In the genomic region with DNA sequence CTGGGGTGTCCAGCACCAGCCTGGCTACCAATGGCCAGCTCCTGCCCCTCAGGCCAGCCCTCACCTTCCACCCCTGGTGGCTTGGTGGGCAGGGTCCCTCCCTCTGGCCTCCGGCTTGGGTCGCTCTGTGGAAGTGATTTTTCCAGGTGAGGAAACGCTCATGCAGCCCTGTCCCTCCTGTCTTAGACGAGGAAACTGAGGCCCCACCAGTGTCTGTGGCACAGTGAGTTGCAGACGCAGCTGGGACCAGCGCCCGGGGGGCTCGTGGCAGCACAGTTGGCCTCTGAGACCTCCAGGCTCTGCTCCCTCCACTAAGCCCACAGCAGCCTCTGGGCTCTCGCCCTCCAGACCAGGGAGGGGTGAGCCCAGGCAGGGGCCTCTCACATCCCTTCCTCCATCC, we compare ENCODE assay signal across 25 cellular contexts. TPM values are rescaled to one million over a fixed set of nuclear protein-coding genes. Genes with fewer than 3 reads are reported as not detected.
DNase-seq lines count a peak whose midpoint lies in the region; ATAC-seq, FAIRE-seq and TF ChIP-seq lines count a peak whose summit lies in the region.
"Had no signal": no experiment of that assay in that cellular context is flagged by ENCODE, and none has a peak within 500 bp of the region (broad histone marks: within the 10 kb centered on the region; RNA-seq: fewer than 3 reads in every experiment).

No MANE protein-coding gene starts in this region.

- H3K27ac ChIP-seq in cingulate gyrus (ENCODE audit: low read depth, low read length), result peak overlapping the region; percentile 19
- H3K27ac ChIP-seq in layer of hippocampus (ENCODE audit: low read depth, low read length), result peak overlapping the region; percentile 10
- no peak overlapping the region for H3K27ac ChIP-seq in upper lobe of right lung
- H3K27ac ChIP-seq: Peyer's patch, SJCRH30 had no signal

- H3K4me1 ChIP-seq in NT2/D1 (ENCODE audit: insufficient read depth, insufficient read length) (peaks cover 12% of the 10 kb centered on the region), upper lobe of right lung (no peaks in the 10 kb centered on the region)
- H3K4me1 ChIP-seq: HAP-1, SJCRH30 had no signal

- 0 out of 2 replicates have a peak, but pooled peaks cover 4% of the 10 kb centered on the region for H3K9me3 ChIP-seq in NT2/D1 (ENCODE audit: insufficient read depth, low read length)
- no peaks in the 10 kb centered on the region for H3K9me3 ChIP-seq in upper lobe of right lung
- H3K9me3 ChIP-seq: HAP-1, Peyer's patch, SJCRH30 had no signal

- intact Hi-C loops in upper lobe of right lung (cut with DNase I), result no loop called here
- intact Hi-C loops in Right ventricle myocardium inferior (cut with DNase I), result no loop called here

- ATAC-seq in upper lobe of right lung (peak; percentile 5), Right ventricle myocardium inferior (no peak)

- no peak for FAIRE-seq in H54 (lab: Jason Lieb, UNC)
- FAIRE-seq: GM12891 had no signal

- no peak for DNase-seq in NT2/D1 (ENCODE audit: low read depth, low spot score)
- no peak for DNase-seq in upper lobe of right lung
- DNase-seq in H54 (ENCODE audit: insufficient read length, low spot score), result no peak
- no peak for DNase-seq in Right ventricle myocardium inferior (ENCODE audit: missing footprints)
- no peak for DNase-seq in erythroblast (lab: John Stamatoyannopoulos, UW)
- DNase-seq: CD4-positive, alpha-beta T cell; COR-L47; DMS 273 treated with DMSO at 0.1 percent for 48 hours; DMS79 treated with DMSO at 0.1 percent for 48 hours; Kasumi-1; NCI-H1694; NCI-H2081; NCI-H2171; NCI-H345; NCI-H524; NCI-H774; NK-92 treated with Interleukin-12 subunit alpha and Interleukin-12 subunit beta, amount 100 ng/mL, for 24 hours; Peyer's patch; SJCRH30 had no signal

- H3K4me3 ChIP-seq in NT2/D1 (ENCODE audit: insufficient read length, low read depth), result no peak overlapping the region
- no peak overlapping the region for H3K4me3 ChIP-seq in upper lobe of right lung
- H3K4me3 ChIP-seq: HAP-1, Peyer's patch, SJCRH30 had no signal

- no peaks in the 10 kb centered on the region for H3K36me3 ChIP-seq in NT2/D1 (ENCODE audit: insufficient read depth, insufficient read length, low read length)
- no peaks in the 10 kb centered on the region for H3K36me3 ChIP-seq in upper lobe of right lung
- H3K36me3 ChIP-seq: HAP-1, Peyer's patch, SJCRH30 had no signal

- TF ChIP-seq CTCF in upper lobe of right lung (IDR thresholded peaks at IDR 0.05), result no peak

- H3K27me3 ChIP-seq in NT2/D1 (ENCODE audit: insufficient read depth, insufficient read length) (peaks cover 13% of the 10 kb centered on the region), layer of hippocampus (ENCODE audit: control insufficient read depth, insufficient read depth, low read length) (no peaks in the 10 kb centered on the region), upper lobe of right lung (peaks cover 42% of the 10 kb centered on the region)
- H3K27me3 ChIP-seq: SJCRH30 had no signal

- TF ChIP-seq POLR2A in H54 (IDR thresholded peaks at IDR 0.05; ENCODE audit: low read depth, low read length) (no peak), erythroblast (IDR thresholded peaks at IDR 0.05; ENCODE audit: low read length) (no peak)

- peak overlapping the region; percentile 28 for H3K9ac ChIP-seq in NT2/D1 (ENCODE audit: insufficient read length, low read depth)

RNA-seq across cellular contexts. Expression of a gene that starts 6.2 kb away (rescaled TPM):
- total RNA-seq in upper lobe of right lung (1.2 TPM), Right ventricle myocardium inferior (0.16 TPM)
- total RNA-seq: MCF 10A, OCI-LY7, SJCRH30 had no signal
